ENCODE assay signal across 8 cellular contexts in the genomic region with DNA sequence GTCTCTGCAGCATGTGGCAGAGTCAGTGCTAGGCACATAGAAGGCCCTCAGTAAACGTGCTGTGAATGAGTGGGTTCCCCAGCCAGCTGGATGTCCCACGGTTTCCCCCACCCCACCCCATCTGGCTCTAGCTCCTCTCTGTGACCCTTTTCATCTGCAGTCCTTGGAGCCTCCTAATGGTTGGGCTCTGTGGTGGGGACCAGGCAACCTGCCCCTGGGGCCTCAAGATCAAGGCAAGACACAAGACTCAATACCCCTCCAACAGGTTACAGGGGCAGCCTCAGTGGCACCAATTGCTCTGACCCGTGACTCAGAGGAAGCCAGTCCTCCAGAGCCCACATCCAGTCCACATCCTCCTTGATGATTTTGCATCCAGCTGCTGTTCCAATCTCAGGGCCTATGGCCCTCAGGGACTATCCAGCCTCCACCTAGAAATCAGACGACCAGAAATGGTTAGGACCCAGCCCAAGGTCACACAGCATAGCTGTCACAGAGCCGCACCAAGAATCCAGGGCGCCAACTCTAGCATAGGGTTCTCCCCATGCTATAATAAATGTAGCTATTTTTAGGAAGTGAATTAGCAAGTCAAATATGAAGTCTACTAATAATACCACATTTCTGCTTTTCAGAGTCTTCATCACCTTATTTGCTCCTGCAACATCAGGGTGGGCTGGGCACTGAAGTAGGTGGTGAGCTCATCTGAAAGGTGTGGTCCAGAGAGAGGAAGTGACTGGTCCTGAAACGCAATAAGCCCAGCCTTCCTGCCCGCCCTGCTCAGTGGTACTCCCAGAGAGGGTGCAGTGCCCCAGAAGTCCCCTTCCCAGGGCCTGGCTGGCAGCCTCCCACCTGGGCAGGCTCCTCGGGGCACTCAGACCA. TPM values are rescaled to one million over a fixed set of nuclear protein-coding genes. Genes with fewer than 3 reads are reported as not detected.
DNase-seq lines count a peak whose midpoint lies in the region; ATAC-seq and TF ChIP-seq lines count a peak whose summit lies in the region.

No MANE protein-coding gene starts in this region.

- H3K4ac ChIP-seq in H9 (ENCODE audit: low read depth, low read length): no peak overlapping the region

- H3K4me1 ChIP-seq in osteoblast (ENCODE audit: insufficient read depth, low read length) (peaks cover 39% of the 10 kb centered on the region), H9 (ENCODE audit: insufficient read depth, low read length) (no peaks in the 10 kb centered on the region)

- no peak overlapping the region for H3T11ph ChIP-seq in H9 (ENCODE audit: low read length)

- peak; percentile 64 for ATAC-seq in activated CD4-positive, alpha-beta T cell treated with anti-CD3 and anti-CD28 coated beads for 36 hours
- ATAC-seq in HG02678 (IDR thresholded peaks at IDR 0.05; ENCODE audit: unreplicated experiment): peak; percentile 65

- H3K18ac ChIP-seq in H9 (ENCODE audit: insufficient read length, low read depth, low read length): no peak overlapping the region

- H3K79me2 ChIP-seq in osteoblast (ENCODE audit: insufficient read depth, low read length) (no peaks in the 10 kb centered on the region), H9 (ENCODE audit: insufficient read depth, low read length) (no peaks in the 10 kb centered on the region)

- H2BK20ac ChIP-seq in H9 (ENCODE audit: low read depth, low read length, poor library complexity, severe bottlenecking): no peak overlapping the region

- no peak overlapping the region for H3K23ac ChIP-seq in H9 (ENCODE audit: insufficient read length, low read depth, low read length)

- H3K27me3 Mint-ChIP-seq in activated CD4-positive, alpha-beta T cell treated with anti-CD3 and anti-CD28 coated beads for 36 hours: no peaks in the 10 kb centered on the region
- H3K27me3 Mint-ChIP-seq in activated naive CD8-positive, alpha-beta T cell treated with anti-CD3 and anti-CD28 coated beads for 36 hours: no peaks in the 10 kb centered on the region
- H3K27me3 Mint-ChIP-seq in H9 (ENCODE audit: low read depth): no peaks in the 10 kb centered on the region

- no peaks in the 10 kb centered on the region for H3K79me1 ChIP-seq in H9 (ENCODE audit: insufficient read depth, low read depth, low read length, poor library complexity, severe bottlenecking)

- no peak overlapping the region for H3K14ac ChIP-seq in H9 (ENCODE audit: insufficient read depth, low read length)

- H3K9me3 Mint-ChIP-seq in activated CD4-positive, alpha-beta T cell treated with anti-CD3 and anti-CD28 coated beads for 36 hours (ENCODE audit: low read depth): no peaks in the 10 kb centered on the region
- H3K9me3 Mint-ChIP-seq in activated naive CD8-positive, alpha-beta T cell treated with anti-CD3 and anti-CD28 coated beads for 36 hours: no peaks in the 10 kb centered on the region
- H3K9me3 Mint-ChIP-seq in H9: no peaks in the 10 kb centered on the region

- H3K56ac ChIP-seq in H9 (ENCODE audit: insufficient read length, low read depth, low read length): no peak overlapping the region

- peak overlapping the region; percentile 97 for H3K27ac Mint-ChIP-seq in activated CD4-positive, alpha-beta T cell treated with anti-CD3 and anti-CD28 coated beads for 36 hours
- H3K27ac Mint-ChIP-seq in activated naive CD8-positive, alpha-beta T cell treated with anti-CD3 and anti-CD28 coated beads for 36 hours: peak overlapping the region; percentile 96
- peak overlapping the region in 1 of 3 experiments; percentile 10; a peak in 1 of 7 replicates for H3K27ac Mint-ChIP-seq in H9

- peak overlapping the region; percentile 71 for H3K27ac ChIP-seq in osteoblast (ENCODE audit: low read depth, low read length)
- no peak overlapping the region for H3K27ac ChIP-seq in H9 (ENCODE audit: insufficient read length, low read depth, low read length)

- H3K36me3 Mint-ChIP-seq in activated CD4-positive, alpha-beta T cell treated with anti-CD3 and anti-CD28 coated beads for 36 hours (ENCODE audit: low read depth): no peaks in the 10 kb centered on the region
- H3K36me3 Mint-ChIP-seq in activated naive CD8-positive, alpha-beta T cell treated with anti-CD3 and anti-CD28 coated beads for 36 hours: no peaks in the 10 kb centered on the region
- no peaks in the 10 kb centered on the region for H3K36me3 Mint-ChIP-seq in H9 (ENCODE audit: insufficient read depth in 1 of 3, low read depth in 3 of 3)

- intact Hi-C loops in activated CD4-positive, alpha-beta T cell treated with anti-CD3 and anti-CD28 coated beads for 36 hours (cut with DNase I, micrococcal nuclease): loop anchor here (1.0 kb wide), 3 partner anchors 11 to 18 kb away; no protein-coding TSS in a partner anchor

- CTCF ChIA-PET in activated CD4-positive, alpha-beta T cell treated with anti-CD3 and anti-CD28 coated beads for 36 hours (lab: Charles Lee): interaction anchor here (0.6 to 10.2 kb wide), 12 partner anchors 9 to 386 kb away, joined by 3 to 176 read pairs (median 5); partner anchors contain the start of gene SEMA7A

- H4K5ac ChIP-seq in H9 (ENCODE audit: insufficient read length, low read depth, low read length): no peak overlapping the region

- no peak overlapping the region for H4K91ac ChIP-seq in H9 (ENCODE audit: insufficient read length, low read depth, low read length)

- no peak overlapping the region for H2BK15ac ChIP-seq in H9 (ENCODE audit: low read depth, low read length)

- DNase-seq in activated CD4-positive, alpha-beta T cell treated with anti-CD3 and anti-CD28 coated beads for 36 hours: peak; percentile 79
- no peak for DNase-seq in activated CD4-positive, alpha-beta T cell treated with anti-CD3 and anti-CD28 coated beads for 1 hour
- DNase-seq in NCI-H526 treated with DMSO at 0.1 percent for 48 hours (lab: John Stamatoyannopoulos, UW) (peak; percentile 38), osteoblast (ENCODE audit: insufficient read length, low spot score, missing footprints) (peak; percentile 89), H9 (no peak), hypothalamus (lab: John Stamatoyannopoulos, UW) (no peak)
- peak; percentile 77 for DNase-seq in activated naive CD8-positive, alpha-beta T cell treated with anti-CD3 and anti-CD28 coated beads for 36 hours

- no peak overlapping the region for H2BK5ac ChIP-seq in H9 (ENCODE audit: insufficient read length, low read length)

- no peak overlapping the region for H2AK5ac ChIP-seq in H9 (ENCODE audit: insufficient read length, low read length)

- no peak overlapping the region for H3K4me3 ChIP-seq in osteoblast (ENCODE audit: insufficient read depth, low read length)

- POLR2A ChIA-PET in activated CD4-positive, alpha-beta T cell treated with anti-CD3 and anti-CD28 coated beads for 36 hours (lab: Charles Lee): interaction anchor here (0.5 to 2.0 kb wide), 6 partner anchors 12 to 238 kb away, joined by 3 to 8 read pairs (median 3); no protein-coding TSS in a partner anchor

- H4K8ac ChIP-seq in H9 (replicated peaks; ENCODE audit: insufficient read length, low read depth, low read length): no peak overlapping the region

- H2AFZ ChIP-seq in osteoblast (ENCODE audit: low read length) (peak overlapping the region; percentile 23), H9 (ENCODE audit: low read length) (no peak overlapping the region)

- H3K23me2 ChIP-seq in H9 (ENCODE audit: insufficient read length, low read depth, low read length, poor library complexity, severe bottlenecking): no peaks in the 10 kb centered on the region

- peaks cover 61% of the 10 kb centered on the region for H3K4me1 Mint-ChIP-seq in activated CD4-positive, alpha-beta T cell treated with anti-CD3 and anti-CD28 coated beads for 36 hours
- H3K4me1 Mint-ChIP-seq in activated naive CD8-positive, alpha-beta T cell treated with anti-CD3 and anti-CD28 coated beads for 36 hours: peaks cover 64% of the 10 kb centered on the region
- H3K4me1 Mint-ChIP-seq in H9: peaks cover 10 to 37% of the 10 kb centered on the region in 2 experiments

- no peak overlapping the region for H3K4me2 ChIP-seq in osteoblast (ENCODE audit: insufficient read depth, low read length)
- H3K4me2 ChIP-seq in H9 (ENCODE audit: insufficient read depth, insufficient read length, low read length): no peak overlapping the region

- no peaks in the 10 kb centered on the region for H3K9me3 ChIP-seq in osteoblast (ENCODE audit: low read depth, low read length)
- no peaks in the 10 kb centered on the region for H3K9me3 ChIP-seq in H9 (ENCODE audit: control insufficient read depth, low read depth, low read length)

- peak overlapping the region; percentile 41 for H3K4me3 Mint-ChIP-seq in activated CD4-positive, alpha-beta T cell treated with anti-CD3 and anti-CD28 coated beads for 36 hours
- peak overlapping the region; percentile 43 for H3K4me3 Mint-ChIP-seq in activated naive CD8-positive, alpha-beta T cell treated with anti-CD3 and anti-CD28 coated beads for 36 hours
- no peak overlapping the region for H3K4me3 Mint-ChIP-seq in H9

- H2BK12ac ChIP-seq in H9 (ENCODE audit: insufficient read length, low read depth, low read length): no peak overlapping the region

- H4K20me1 ChIP-seq in osteoblast (ENCODE audit: insufficient read depth, low read length): no peaks in the 10 kb centered on the region
- H4K20me1 ChIP-seq in H9 (ENCODE audit: control insufficient read depth, insufficient read depth, insufficient read length): no peaks in the 10 kb centered on the region

- H3K36me3 ChIP-seq in osteoblast (ENCODE audit: insufficient read depth, low read length): no peaks in the 10 kb centered on the region

- no peak overlapping the region for H3K9ac ChIP-seq in H9 (ENCODE audit: extremely low read depth, insufficient read length, low read length)

- H2BK120ac ChIP-seq in H9 (ENCODE audit: low read depth, low read length, poor library complexity, severe bottlenecking): no peak overlapping the region

- no peak for TF ChIP-seq CTCF in osteoblast (IDR thresholded peaks at IDR 0.05; ENCODE audit: extremely low read depth, low read depth, low read length)
- TF ChIP-seq CTCF in H9 (conservative IDR thresholded peaks at IDR 0.05): no peak

- H3K27me3 ChIP-seq in osteoblast (ENCODE audit: insufficient read depth, low read length) (no peaks in the 10 kb centered on the region), H9 (ENCODE audit: insufficient read depth, low read length) (no peaks in the 10 kb centered on the region)

- WGBS in H9 (ENCODE audit: extremely low coverage, insufficient read length, low lambda C conversion rate): no CpG with 5 or more reads among the region's 9 CpGs

RNA-seq across cellular contexts. Expression of gene CYP11A1, which starts 17.4 kb away (rescaled TPM):
- total RNA-seq in activated CD4-positive, alpha-beta T cell treated with anti-CD3 and anti-CD28 coated beads for 36 hours: not detected
- under 1 TPM; 0.30 to 0.31 TPM for total RNA-seq in activated naive CD8-positive, alpha-beta T cell treated with anti-CD3 and anti-CD28 coated beads for 36 hours
- total RNA-seq in osteoblast (1.4 and 2.1 TPM in 2 replicates), H9 (2021) (1.7 and 2.3 TPM in 2 replicates)

RNA-seq across cellular contexts. Expression of gene SEMA7A, which starts 49.0 kb away (rescaled TPM):
- total RNA-seq in activated CD4-positive, alpha-beta T cell treated with anti-CD3 and anti-CD28 coated beads for 36 hours: 10 to 100 TPM; 57.3 to 57.7 TPM
- total RNA-seq in activated naive CD8-positive, alpha-beta T cell treated with anti-CD3 and anti-CD28 coated beads for 36 hours: 10 to 100 TPM; 48.8 to 51.4 TPM
- 30.4 and 36.2 TPM in 2 replicates for total RNA-seq in osteoblast
- 5.7 and 7.0 TPM in 2 replicates for total RNA-seq in H9 (2021)

Comparison
In these comparisons a context has a peak if more than half of its experiments do, and no peak if none do; other contexts are left out.
1. DNase-seq: peak in activated CD4-positive, alpha-beta T cell treated with anti-CD3 and anti-CD28 coated beads for 36 hours (single experiment), NCI-H526 treated with DMSO at 0.1 percent for 48 hours (single experiment), activated naive CD8-positive, alpha-beta T cell treated with anti-CD3 and anti-CD28 coated beads for 36 hours (single experiment) and osteoblast (single experiment); none in activated CD4-positive, alpha-beta T cell treated with anti-CD3 and anti-CD28 coated beads for 1 hour (single experiment), H9 (single experiment) and hypothalamus (0 of 51).
2. H3K4me3 Mint-ChIP-seq: peak in activated CD4-positive, alpha-beta T cell treated with anti-CD3 and anti-CD28 coated beads for 36 hours (single experiment) and activated naive CD8-positive, alpha-beta T cell treated with anti-CD3 and anti-CD28 coated beads for 36 hours (single experiment); none in H9 (0 of 2).